ENCODE assay signal across 8 cellular contexts in genomic region chr13:99357149-99357596, GRCh38. TPM values are rescaled to one million over a fixed set of nuclear protein-coding genes. Genes with fewer than 3 reads are reported as not detected.
DNase-seq lines count a peak whose midpoint lies in the region; ATAC-seq, FAIRE-seq and TF ChIP-seq lines count a peak whose summit lies in the region.

No MANE protein-coding gene starts in this region.

- H3K79me2 ChIP-seq in OCI-LY1 (ENCODE audit: insufficient read depth, low read length) = peaks cover 96% of the 10 kb centered on the region

- H3K27ac ChIP-seq in OCI-LY1 (ENCODE audit: low read depth, low read length, poor library complexity, severe bottlenecking) (peak overlapping the region; percentile 88), spleen (peak overlapping the region; percentile 86 to 92 (median 88))

- H3K36me3 ChIP-seq in OCI-LY1 (ENCODE audit: insufficient read depth, low read length) = peaks cover 94% of the 10 kb centered on the region
- peaks cover 0 to 60% (median 2%) of the 10 kb centered on the region in 6 donors for H3K36me3 ChIP-seq in spleen

- H3K4me1 ChIP-seq in OCI-LY1 (ENCODE audit: insufficient read depth, low read length, severe bottlenecking) (peaks cover 97% of the 10 kb centered on the region), spleen (peaks cover 59 to 99% (median 95%) of the 10 kb centered on the region in 6 donors)

- no peaks in the 10 kb centered on the region for H3K9me2 ChIP-seq in OCI-LY1 (ENCODE audit: low read depth, low read length)

- H3K9me3 ChIP-seq in OCI-LY1 (ENCODE audit: low read length) = no peaks in the 10 kb centered on the region
- no peaks in the 10 kb centered on the region for H3K9me3 ChIP-seq in spleen

- peak overlapping the region; percentile 0; the same call in 1 of the 2 replicates for H3K9ac ChIP-seq in OCI-LY1 (ENCODE audit: low read length)

- intact Hi-C loops in spleen (cut with DNase I; ENCODE audit: low total_unique reads) = no loop called here
- intact Hi-C loops in posterior cingulate gyrus (cut with DNase I) = no loop called here

- DNase-seq in AG08396 (ENCODE audit: low spot score) (peak; percentile 64), dermis microvascular lymphatic vessel endothelial cell (ENCODE audit: low read depth in 2 of 2) (peak; percentile 87 to 96), spleen (no peak), urothelium cell line (ENCODE audit: low spot score) (no peak), posterior cingulate gyrus (no peak), HK-2 (ENCODE audit: unreplicated experiment) (no peak)

- WGBS in spleen, 5 donors = 44 to 58% (median 49%) methylated on average over 8 of the region's 8 CpGs

- no peak for TF ChIP-seq POLR2A in spleen (IDR thresholded peaks at IDR 0.05)

- FAIRE-seq in urothelium cell line (lab: Jason Lieb, UNC) = no peak

- H4K20me1 ChIP-seq in OCI-LY1 (ENCODE audit: insufficient read depth, low read length) = no peaks in the 10 kb centered on the region

- TF ChIP-seq CTCF in OCI-LY1 (IDR thresholded peaks at IDR 0.05; ENCODE audit: low read length) (no peak), spleen (IDR thresholded peaks at IDR 0.05 in 8 of 11, conservative IDR thresholded peaks at IDR 0.05 in 3 of 11) (no peak)

- H3K4me3 ChIP-seq in OCI-LY1 (ENCODE audit: low read depth, low read length, poor library complexity, severe bottlenecking) (no peak overlapping the region), spleen (peak overlapping the region in 1 of 8 donors; percentile 41)

- no peaks in the 10 kb centered on the region for H3F3A ChIP-seq in OCI-LY1 (ENCODE audit: insufficient read depth, low read length)

- no peak overlapping the region for H2AFZ ChIP-seq in OCI-LY1 (ENCODE audit: low read length)

- peak overlapping the region; percentile 50; the same call in 1 of the 2 replicates for H3K4me2 ChIP-seq in OCI-LY1 (ENCODE audit: low read length)

- ATAC-seq in GM21390 (IDR thresholded peaks at IDR 0.05; ENCODE audit: unreplicated experiment) = peak; percentile 32

- H3K27me3 ChIP-seq in OCI-LY1 (ENCODE audit: insufficient read depth, low read length) (no peaks in the 10 kb centered on the region), spleen (replicated peaks in 1 of 7) (no peaks in the 10 kb centered on the region)

RNA-seq across cellular contexts. Expression of gene GPR183, which starts 50.0 kb away (rescaled TPM):
- total RNA-seq in dermis microvascular lymphatic vessel endothelial cell (1.2 and 1.6 TPM in 2 replicates), spleen (10 to 100 TPM; 29.1 to 83.6 (median 53.4) TPM)
- 10 to 100 TPM; 56.0 to 68.0 (median 60.6) TPM for polyA plus RNA-seq in spleen

Comparison
In these comparisons a context has a peak if more than half of its experiments do, and no peak if none do; other contexts are left out.
1. DNase-seq: peak in AG08396 (single experiment) and dermis microvascular lymphatic vessel endothelial cell (2 of 2); none in spleen (single experiment), urothelium cell line (single experiment), posterior cingulate gyrus (0 of 10) and HK-2 (single experiment).
2. RNA of gene GPR183, which starts 50.0 kb away (total RNA-seq): 29.1 to 83.6 TPM in spleen; 1.2 to 1.6 TPM in dermis microvascular lymphatic vessel endothelial cell; every median in the first group is over 10 times any median in the second.